8 cellular contexts compared by ENCODE assay signal in genomic region chr22:37848587-37849088, GRCh38. TPM values are rescaled to one million over a fixed set of nuclear protein-coding genes. Genes with fewer than 3 reads are reported as not detected.
DNase-seq lines count a peak whose midpoint lies in the region; ATAC-seq, FAIRE-seq and TF ChIP-seq lines count a peak whose summit lies in the region.

No MANE protein-coding gene starts in this region.

- CTCF ChIA-PET in endothelial cell of umbilical vein (lab: Charles Lee), result interaction anchor here (2.0 kb wide), 2 partner anchors 15 to 31 kb away, joined by 6 to 9 read pairs; no protein-coding TSS in a partner anchor

- peak; percentile 48 for DNase-seq in activated T-cell treated with anti-CD3 and anti-CD28 coated beads, Interleukin-2, amount 50 U/mL, for 24 hours
- DNase-seq in activated T-cell treated with anti-CD3 and anti-CD28 coated beads, Interleukin-2, amount 50 U/mL, for 1 hour, result no peak
- DNase-seq in endothelial cell of umbilical vein (ENCODE audit: low read depth, low spot score) (peak; percentile 54), nephron progenitor cell (no peak), COLO829 (ENCODE audit: low spot score) (no peak)

- H3K27ac Mint-ChIP-seq in activated T-cell treated with anti-CD3 and anti-CD28 coated beads, Interleukin-2, amount 50 U/mL, for 24 hours, result peak overlapping the region; percentile 99
- peak overlapping the region; percentile 97 for H3K27ac Mint-ChIP-seq in nephron progenitor cell

- H3K4me1 Mint-ChIP-seq in activated T-cell treated with anti-CD3 and anti-CD28 coated beads, Interleukin-2, amount 50 U/mL, for 24 hours (ENCODE audit: low read depth), result peaks cover 48% of the 10 kb centered on the region
- H3K4me1 Mint-ChIP-seq in nephron progenitor cell, result peaks cover 35% of the 10 kb centered on the region

- dilution Hi-C loops in endothelial cell of umbilical vein (cut with MboI; ENCODE audit: extremely low pct_ligation_motif_present, low sequenced_read_pairs), result no loop called here

- H3K27me3 ChIP-seq in SU-DHL-6 (ENCODE audit: low read length) (no peaks in the 10 kb centered on the region), endothelial cell of umbilical vein (ENCODE audit: control insufficient read depth in 2 of 2, insufficient read depth in 2 of 2, low read length in 2 of 2) (no peaks in the 10 kb centered on the region)

- peaks cover 3% of the 10 kb centered on the region for H3K9me3 Mint-ChIP-seq in activated T-cell treated with anti-CD3 and anti-CD28 coated beads, Interleukin-2, amount 50 U/mL, for 24 hours
- H3K9me3 Mint-ChIP-seq in nephron progenitor cell, result peaks cover 33% of the 10 kb centered on the region

- ATAC-seq in HG02588 (IDR thresholded peaks at IDR 0.05; ENCODE audit: unreplicated experiment), result no peak
- no peak for ATAC-seq in GM21825 (IDR thresholded peaks at IDR 0.05; ENCODE audit: unreplicated experiment)

- H3K4me1 ChIP-seq in endothelial cell of umbilical vein (ENCODE audit: control insufficient read depth, extremely low read depth, insufficient read depth, low read length), result peaks cover 17% of the 10 kb centered on the region

- intact Hi-C loops in endothelial cell of umbilical vein (cut with micrococcal nuclease), result loop anchor here (2.0 kb wide), 1 partner anchor 40 kb away; no protein-coding TSS in a partner anchor

- H3K27ac ChIP-seq in SU-DHL-6 (ENCODE audit: low read depth, low read length) (peak overlapping the region; percentile 43), endothelial cell of umbilical vein (ENCODE audit: insufficient read depth, low read depth, low read length) (peak overlapping the region; percentile 79)

- TSS peak; percentile 87 for BruUV-seq in endothelial cell of umbilical vein (replicated peaks; lab: Mats Ljungman, UMichigan)

- no peaks in the 10 kb centered on the region for H3K9me1 ChIP-seq in endothelial cell of umbilical vein (replicated peaks; ENCODE audit: control insufficient read depth, extremely low read depth, insufficient read depth, low read length)

- no peaks in the 10 kb centered on the region for H3K27me3 Mint-ChIP-seq in activated T-cell treated with anti-CD3 and anti-CD28 coated beads, Interleukin-2, amount 50 U/mL, for 24 hours
- H3K27me3 Mint-ChIP-seq in nephron progenitor cell (ENCODE audit: low read depth, poor library complexity), result peaks cover 7% of the 10 kb centered on the region

- no peaks in the 10 kb centered on the region for H3K9me3 ChIP-seq in SU-DHL-6 (ENCODE audit: insufficient read depth, low read length)
- no peaks in the 10 kb centered on the region for H3K9me3 ChIP-seq in endothelial cell of umbilical vein (replicated peaks; ENCODE audit: control insufficient read depth, insufficient read depth, low read length)

- H3K4me3 ChIP-seq in SU-DHL-6 (ENCODE audit: insufficient read depth, low read length, poor library complexity, severe bottlenecking) (peak overlapping the region; percentile 93), endothelial cell of umbilical vein (replicated peaks in 1 of 3; ENCODE audit: insufficient read depth in 1 of 3, low read depth in 1 of 3, low read length in 3 of 3) (peak overlapping the region; percentile 86 to 97 (median 95))

- no peaks in the 10 kb centered on the region; the same call in 1 of the 2 replicates for H4K20me1 ChIP-seq in SU-DHL-6 (ENCODE audit: low read depth, low read length)
- peaks cover 4% of the 10 kb centered on the region for H4K20me1 ChIP-seq in endothelial cell of umbilical vein (replicated peaks; ENCODE audit: control insufficient read depth, extremely low read depth, insufficient read depth, low read length)

- H3K4me3 Mint-ChIP-seq in activated T-cell treated with anti-CD3 and anti-CD28 coated beads, Interleukin-2, amount 50 U/mL, for 24 hours, result peak overlapping the region; percentile 93
- peak overlapping the region; percentile 97 for H3K4me3 Mint-ChIP-seq in nephron progenitor cell

- H3K4me2 ChIP-seq in SU-DHL-6 (ENCODE audit: low read depth, low read length, poor library complexity, severe bottlenecking) (peak overlapping the region; percentile 97), endothelial cell of umbilical vein (ENCODE audit: insufficient read depth, low read length) (peak overlapping the region; percentile 60)

- H3K36me3 Mint-ChIP-seq in activated T-cell treated with anti-CD3 and anti-CD28 coated beads, Interleukin-2, amount 50 U/mL, for 24 hours (ENCODE audit: low read depth), result peaks cover 63% of the 10 kb centered on the region
- peaks cover 38% of the 10 kb centered on the region for H3K36me3 Mint-ChIP-seq in nephron progenitor cell (ENCODE audit: low read depth)

- no peak for TF ChIP-seq CTCF in SU-DHL-6 (IDR thresholded peaks at IDR 0.05; ENCODE audit: insufficient read depth, low read length, poor library complexity, severe bottlenecking)
- no peak for TF ChIP-seq CTCF in endothelial cell of umbilical vein (IDR thresholded peaks at IDR 0.05; ENCODE audit: extremely low read depth in 1 of 2, insufficient read depth in 1 of 2, low read depth in 1 of 2, low read length in 2 of 2)
- no peak for TF ChIP-seq CTCF in nephron progenitor cell (IDR thresholded peaks at IDR 0.05)

- peaks cover 14% of the 10 kb centered on the region for H3F3A ChIP-seq in SU-DHL-6 (ENCODE audit: insufficient read depth)

- POLR2A ChIA-PET in endothelial cell of umbilical vein (lab: Charles Lee), result interaction anchor here (0.6 to 1.0 kb wide), 2 partner anchors 31 to 41 kb away, joined by 3 to 4 read pairs; no protein-coding TSS in a partner anchor

- H2AFZ ChIP-seq in SU-DHL-6 (ENCODE audit: low read depth, low read length, severe bottlenecking), result no peak overlapping the region
- H2AFZ ChIP-seq in endothelial cell of umbilical vein (ENCODE audit: low read depth, low read length), result peak overlapping the region; percentile 87

- no peaks in the 10 kb centered on the region for H3K9me2 ChIP-seq in SU-DHL-6 (replicated peaks; ENCODE audit: insufficient read depth, low read length)

- TF ChIP-seq POLR2A in endothelial cell of umbilical vein (IDR thresholded peaks at IDR 0.05; ENCODE audit: low read depth, low read length), result no peak

- H3K9ac ChIP-seq in SU-DHL-6 (ENCODE audit: low read length) (peak overlapping the region; percentile 91), endothelial cell of umbilical vein (replicated peaks; ENCODE audit: extremely low read depth, insufficient read depth, low read length) (peak overlapping the region; percentile 92)

- peaks cover 54% of the 10 kb centered on the region for H3K79me2 ChIP-seq in SU-DHL-6 (ENCODE audit: insufficient read depth, low read length)
- H3K79me2 ChIP-seq in endothelial cell of umbilical vein (ENCODE audit: control insufficient read depth, insufficient read depth, low read length), result peaks cover 46% of the 10 kb centered on the region

- no peak for FAIRE-seq in endothelial cell of umbilical vein (lab: Jason Lieb, UNC)

- H3K36me3 ChIP-seq in SU-DHL-6 (ENCODE audit: low read length) (peaks cover 13% of the 10 kb centered on the region), endothelial cell of umbilical vein (ENCODE audit: control insufficient read depth in 2 of 2, extremely low read depth in 1 of 2, insufficient read depth in 2 of 2, low read length in 2 of 2) (peaks cover 9 to 13% of the 10 kb centered on the region in 2 experiments)

RNA-seq across cellular contexts. Expression of gene EIF3L, which starts 0.6 kb away (rescaled TPM):
- total RNA-seq in endothelial cell of umbilical vein, result 442 and 479 TPM in 2 replicates
- 601 and 647 TPM in 2 replicates for polyA plus RNA-seq in endothelial cell of umbilical vein
- 624 and 642 TPM in 2 replicates for polyA plus RNA-seq in endothelial cell of umbilical vein (2011; cell fraction: cytosol; rRNA removed)
- 261 and 274 TPM in 2 replicates for polyA plus RNA-seq in endothelial cell of umbilical vein (2011; cell fraction: nucleus; rRNA removed)
- polyA plus RNA-seq in endothelial cell of umbilical vein (2012), result 656 and 666 TPM in 2 replicates
- polyA minus RNA-seq in endothelial cell of umbilical vein, result 794 and 798 TPM in 2 replicates
- polyA minus RNA-seq in endothelial cell of umbilical vein (2011; cell fraction: cytosol; rRNA and poly(A)+ RNA removed), result 217 TPM
- 110 and 171 TPM in 2 replicates for polyA minus RNA-seq in endothelial cell of umbilical vein (2011; cell fraction: nucleus; rRNA and poly(A)+ RNA removed)

RNA-seq across cellular contexts. Expression of gene ANKRD54, which starts 4.5 kb away (rescaled TPM):
- total RNA-seq in endothelial cell of umbilical vein, result 25.5 and 26.0 TPM in 2 replicates
- polyA plus RNA-seq in endothelial cell of umbilical vein, result 26.7 and 40.0 TPM in 2 replicates
- polyA plus RNA-seq in endothelial cell of umbilical vein (2011; cell fraction: cytosol; rRNA removed), result 25.3 and 27.1 TPM in 2 replicates
- polyA plus RNA-seq in endothelial cell of umbilical vein (2011; cell fraction: nucleus; rRNA removed), result 34.0 and 37.4 TPM in 2 replicates
- 14.4 and 16.2 TPM in 2 replicates for polyA plus RNA-seq in endothelial cell of umbilical vein (2012)
- 13.3 and 16.9 TPM in 2 replicates for polyA minus RNA-seq in endothelial cell of umbilical vein
- polyA minus RNA-seq in endothelial cell of umbilical vein (2011; cell fraction: cytosol; rRNA and poly(A)+ RNA removed), result 17.3 TPM
- 9.4 and 9.6 TPM in 2 replicates for polyA minus RNA-seq in endothelial cell of umbilical vein (2011; cell fraction: nucleus; rRNA and poly(A)+ RNA removed)

RNA-seq across cellular contexts. Expression of gene GALR3, which starts 25.5 kb away (rescaled TPM):
- total RNA-seq in endothelial cell of umbilical vein, result not detected in 2 replicates
- polyA plus RNA-seq in endothelial cell of umbilical vein, result not detected in 2 replicates
- not detected in 2 replicates for polyA plus RNA-seq in endothelial cell of umbilical vein (2011; cell fraction: cytosol; rRNA removed)
- polyA plus RNA-seq in endothelial cell of umbilical vein (2011; cell fraction: nucleus; rRNA removed), result not detected in 2 replicates
- polyA plus RNA-seq in endothelial cell of umbilical vein (2012), result not detected in 2 replicates
- 0.34 TPM in 1 of 2 replicates, not detected in the other for polyA minus RNA-seq in endothelial cell of umbilical vein
- not detected for polyA minus RNA-seq in endothelial cell of umbilical vein (2011; cell fraction: cytosol; rRNA and poly(A)+ RNA removed)
- not detected in 2 replicates for polyA minus RNA-seq in endothelial cell of umbilical vein (2011; cell fraction: nucleus; rRNA and poly(A)+ RNA removed)

RNA-seq across cellular contexts. Expression of gene GCAT, which starts 40.9 kb away (rescaled TPM):
- 19.7 and 19.9 TPM in 2 replicates for total RNA-seq in endothelial cell of umbilical vein
- polyA plus RNA-seq in endothelial cell of umbilical vein, result 19.7 and 24.4 TPM in 2 replicates
- 14.5 and 16.7 TPM in 2 replicates for polyA plus RNA-seq in endothelial cell of umbilical vein (2011; cell fraction: cytosol; rRNA removed)
- polyA plus RNA-seq in endothelial cell of umbilical vein (2011; cell fraction: nucleus; rRNA removed), result 11.3 and 14.8 TPM in 2 replicates
- polyA plus RNA-seq in endothelial cell of umbilical vein (2012), result 11.3 and 13.0 TPM in 2 replicates
- 10.5 and 11.2 TPM in 2 replicates for polyA minus RNA-seq in endothelial cell of umbilical vein
- polyA minus RNA-seq in endothelial cell of umbilical vein (2011; cell fraction: cytosol; rRNA and poly(A)+ RNA removed), result 6.8 TPM
- polyA minus RNA-seq in endothelial cell of umbilical vein (2011; cell fraction: nucleus; rRNA and poly(A)+ RNA removed), result 2.5 and 3.3 TPM in 2 replicates

RNA-seq across cellular contexts. Expression of gene MICALL1, which starts 57.5 kb away (rescaled TPM):
- 65.2 and 66.9 TPM in 2 replicates for total RNA-seq in endothelial cell of umbilical vein
- 23.9 and 30.5 TPM in 2 replicates for polyA plus RNA-seq in endothelial cell of umbilical vein
- 23.5 and 29.4 TPM in 2 replicates for polyA plus RNA-seq in endothelial cell of umbilical vein (2011; cell fraction: cytosol; rRNA removed)
- 29.8 and 31.4 TPM in 2 replicates for polyA plus RNA-seq in endothelial cell of umbilical vein (2011; cell fraction: nucleus; rRNA removed)
- polyA plus RNA-seq in endothelial cell of umbilical vein (2012), result 24.7 and 30.0 TPM in 2 replicates
- polyA minus RNA-seq in endothelial cell of umbilical vein, result 40.6 and 41.1 TPM in 2 replicates
- 23.2 TPM for polyA minus RNA-seq in endothelial cell of umbilical vein (2011; cell fraction: cytosol; rRNA and poly(A)+ RNA removed)
- 18.3 and 29.6 TPM in 2 replicates for polyA minus RNA-seq in endothelial cell of umbilical vein (2011; cell fraction: nucleus; rRNA and poly(A)+ RNA removed)

Comparison
In these comparisons a context has a peak if more than half of its experiments do, and no peak if none do; other contexts are left out.
1. DNase-seq: peak in activated T-cell treated with anti-CD3 and anti-CD28 coated beads, Interleukin-2, amount 50 U/mL, for 24 hours (single experiment) and endothelial cell of umbilical vein (single experiment); none in activated T-cell treated with anti-CD3 and anti-CD28 coated beads, Interleukin-2, amount 50 U/mL, for 1 hour (single experiment), nephron progenitor cell (single experiment) and COLO829 (single experiment).